30 cellular contexts compared by ENCODE assay signal in the genomic region with DNA sequence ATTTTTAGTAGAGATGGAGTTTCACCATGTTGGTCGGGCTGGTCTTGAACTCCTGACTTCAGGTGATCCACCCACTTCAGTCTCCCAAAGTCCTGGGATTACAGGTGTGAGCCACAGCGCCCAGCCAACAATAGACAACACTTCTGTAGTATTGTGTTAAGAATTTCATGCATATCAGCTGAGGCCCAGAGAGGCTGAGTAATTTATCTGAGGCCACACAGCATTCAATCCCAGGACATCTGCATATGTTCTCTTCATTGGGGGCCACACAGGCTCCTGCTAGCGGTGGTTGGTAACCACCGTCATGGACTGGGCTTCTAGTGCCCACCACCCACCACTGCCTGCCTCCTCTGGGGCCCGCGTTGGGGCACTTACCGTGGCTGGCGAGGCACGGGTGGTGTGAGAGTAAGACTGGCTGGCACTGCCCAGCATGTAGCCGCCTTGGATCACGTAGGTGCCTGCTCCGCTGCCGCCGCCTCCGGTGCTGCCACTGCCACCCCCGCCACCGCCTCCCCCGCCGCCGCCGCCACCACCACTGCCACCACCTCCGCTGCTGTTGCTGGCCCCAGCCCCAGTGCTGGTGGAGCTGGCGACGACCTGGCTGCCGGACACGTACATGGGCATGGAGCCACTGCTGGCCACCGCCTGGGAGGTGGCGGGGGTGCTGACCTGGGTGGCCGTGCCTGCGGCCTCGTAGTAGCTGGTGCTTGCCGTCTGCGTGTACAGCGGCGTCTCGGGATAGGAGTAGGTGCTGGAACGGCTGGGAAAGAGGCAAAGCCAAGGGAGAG. TPM values are rescaled to one million over a fixed set of nuclear protein-coding genes. Genes with fewer than 3 reads are reported as not detected.
A peak's percentile ranks its signal among the peaks of the same experiment; 100 is the strongest.
DNase-seq lines count a peak whose midpoint lies in the region; ATAC-seq and TF ChIP-seq lines count a peak whose summit lies in the region.
"Had no signal": no experiment of that assay in that cellular context is flagged by ENCODE, and none has a peak within 500 bp of the region (broad histone marks: within the 10 kb centered on the region; RNA-seq: fewer than 3 reads in every experiment).

No MANE protein-coding gene starts in this region.

- no peak overlapping the region for H3K14ac ChIP-seq in mesenchymal stem cell (ENCODE audit: low read length in 2 of 2)

- H3K4me2 ChIP-seq in HCT116 (ENCODE audit: low read length) (no peak overlapping the region), mesenchymal stem cell (ENCODE audit: low read length, poor library complexity, severe bottlenecking) (no peak overlapping the region)
- H3K4me2 ChIP-seq: PC-9 had no signal

- H3K9ac ChIP-seq in HCT116 (ENCODE audit: low read length) (no peak overlapping the region), mesenchymal stem cell (ENCODE audit: low read length) (no peak overlapping the region)
- H3K9ac ChIP-seq: GM23248 had no signal

- H3K9me2 ChIP-seq in HCT116 (ENCODE audit: insufficient read depth): no peaks in the 10 kb centered on the region

- H4K8ac ChIP-seq in mesenchymal stem cell (ENCODE audit: low read length): no peak overlapping the region

- BruUV-seq in HCT116 (replicated peaks; lab: Mats Ljungman, UMichigan): no TSS peak

- H3K79me2 ChIP-seq in HCT116 (ENCODE audit: insufficient read depth, low read length): no peaks in the 10 kb centered on the region

- H3K27me3 ChIP-seq in HCT116 (ENCODE audit: insufficient read depth, low read length) (no peaks in the 10 kb centered on the region), mesenchymal stem cell (ENCODE audit: control insufficient read depth in 1 of 2, insufficient read depth in 1 of 2, low read length in 2 of 2) (no peaks in the 10 kb centered on the region), WERI-Rb-1 (ENCODE audit: insufficient read depth, low read depth, severe bottlenecking) (no peaks in the 10 kb centered on the region)
- no peaks in the 10 kb centered on the region for H3K27me3 ChIP-seq in naive thymus-derived CD4-positive, alpha-beta T cell (ENCODE audit: control insufficient read depth in 2 of 2, insufficient read depth in 2 of 2, low read length in 2 of 2)
- H3K27me3 ChIP-seq: BE2C, MG63 had no signal

- DNase-seq in HCT116 (ENCODE audit: low read depth, low spot score): no peak
- no peak for DNase-seq in WTC11 (ENCODE audit: low spot score)
- DNase-seq in mesenchymal stem cell: no peak
- DNase-seq in WERI-Rb-1: no peak
- no peak for DNase-seq in NCI-H1930 (lab: John Stamatoyannopoulos, UW)
- DNase-seq in naive thymus-derived CD4-positive, alpha-beta T cell: no peak
- no peak for DNase-seq in AML-193 (lab: John Stamatoyannopoulos, UW)
- DNase-seq: BE2C; DMS153; DND-41; GM23248; KBM-7; MG63; NCI-H1105 treated with DMSO at 0.1 percent for 48 hours; NCI-H146; NCI-H2029 treated with DMSO at 0.1 percent for 48 hours; NCI-H446 treated with DMSO at 0.1 percent for 48 hours; NCI-H526; NCI-H82; NK-92 treated with Interleukin-12 subunit alpha and Interleukin-12 subunit beta, amount 100 ng/mL, for 24 hours; PC-9; SHP77; T-cell had no signal

- no peak overlapping the region for H3K4ac ChIP-seq in mesenchymal stem cell (ENCODE audit: low read depth in 1 of 2, low read length in 2 of 2)

- CTCF ChIA-PET in HCT116 (lab: Charles Lee) (no interaction called here), WTC11 (lab: Charles Lee) (interaction anchor here (0.6 to 2.6 kb wide), 2 partner anchors 10 to 164 kb away, joined by 3 to 11 read pairs; no protein-coding TSS in a partner anchor)
- CTCF ChIA-PET in naive thymus-derived CD4-positive, alpha-beta T cell (lab: Charles Lee): no interaction called here

- TF ChIP-seq RAD21 in HCT116 (IDR thresholded peaks at IDR 0.05; ENCODE audit: low read depth): no peak

- TF ChIP-seq CTCF in HCT116 (IDR thresholded peaks at IDR 0.05 in 2 of 3, conservative IDR thresholded peaks at IDR 0.05 in 1 of 3; ENCODE audit: borderline replicate concordance in 1 of 3, insufficient read depth in 1 of 3, low read depth in 2 of 3, low read length in 2 of 3): no peak
- no peak for TF ChIP-seq CTCF in WTC11 (IDR thresholded peaks at IDR 0.05)
- no peak for TF ChIP-seq CTCF in WERI-Rb-1 (IDR thresholded peaks at IDR 0.05; ENCODE audit: low read depth, low read length)

- H3K36me3 Mint-ChIP-seq in WTC11: peaks cover 10% of the 10 kb centered on the region
- peaks cover 0 to 19% (median 7%) of the 10 kb centered on the region in 5 donors for H3K36me3 Mint-ChIP-seq in naive thymus-derived CD4-positive, alpha-beta T cell

- no peak overlapping the region for H3K18ac ChIP-seq in mesenchymal stem cell (ENCODE audit: low read depth in 1 of 2, low read length in 2 of 2)

- H3K27me3 Mint-ChIP-seq in WTC11 (ENCODE audit: low read depth): no peaks in the 10 kb centered on the region
- H3K27me3 Mint-ChIP-seq in naive thymus-derived CD4-positive, alpha-beta T cell: no peaks in the 10 kb centered on the region
- H3K27me3 Mint-ChIP-seq: T-cell had no signal

- RAD21 ChIA-PET in HCT116 (lab: Charles Lee; ENCODE audit: low non-redundant PET in 1 of 2, low total read pairs in 2 of 2, uncharacterized antibody in 2 of 2, unreplicated experiment in 2 of 2): no interaction called here

- H3K4me1 ChIP-seq in HCT116 (ENCODE audit: control insufficient read depth in 1 of 2, insufficient read depth in 2 of 2, low read length in 2 of 2): peaks cover 0 to 10% of the 10 kb centered on the region in 2 experiments; a peak in 3 of 4 replicates
- peaks cover 2% of the 10 kb centered on the region for H3K4me1 ChIP-seq in mesenchymal stem cell (ENCODE audit: control insufficient read depth, insufficient read depth, low read depth, low read length)
- peaks cover 0 to 9% of the 10 kb centered on the region in 2 donors for H3K4me1 ChIP-seq in naive thymus-derived CD4-positive, alpha-beta T cell (ENCODE audit: control insufficient read depth in 2 of 2, insufficient read depth in 2 of 2, low read length in 2 of 2)
- H3K4me1 ChIP-seq: BE2C, HAP-1 had no signal

- H3K27ac ChIP-seq in HCT116 (ENCODE audit: low read depth, low read length) (0 out of 2 replicates have a peak overlapping the region, but pooled peaks have one; percentile 18), mesenchymal stem cell (ENCODE audit: low read length, poor library complexity, severe bottlenecking) (no peak overlapping the region), WERI-Rb-1 (no peak overlapping the region)
- H3K27ac ChIP-seq in naive thymus-derived CD4-positive, alpha-beta T cell (ENCODE audit: low read depth, low read length): no peak overlapping the region
- H3K27ac ChIP-seq: GM23248, PC-9 had no signal

- peaks cover 8% of the 10 kb centered on the region for H3K4me1 Mint-ChIP-seq in WTC11
- H3K4me1 Mint-ChIP-seq in naive thymus-derived CD4-positive, alpha-beta T cell: peaks cover 9 to 23% (median 10%) of the 10 kb centered on the region in 7 donors

- no peak overlapping the region for H2BK120ac ChIP-seq in mesenchymal stem cell (ENCODE audit: low read depth, low read length)

- H3K9me3 ChIP-seq in HCT116 (ENCODE audit: control insufficient read depth in 1 of 2, insufficient read depth in 1 of 2, low read depth in 1 of 2, low read length in 2 of 2) (no peaks in the 10 kb centered on the region), mesenchymal stem cell (ENCODE audit: control insufficient read depth, low read length) (no peaks in the 10 kb centered on the region), WERI-Rb-1 (ENCODE audit: severe bottlenecking) (no peaks in the 10 kb centered on the region)
- no peaks in the 10 kb centered on the region for H3K9me3 ChIP-seq in naive thymus-derived CD4-positive, alpha-beta T cell (ENCODE audit: control insufficient read depth in 2 of 3, low read length in 3 of 3)
- H3K9me3 ChIP-seq: BE2C, HAP-1, MG63 had no signal

- intact Hi-C loops in HCT116 (cut with micrococcal nuclease): no loop called here
- intact Hi-C loops in naive thymus-derived CD4-positive, alpha-beta T cell (cut with micrococcal nuclease): no loop called here

- no peak overlapping the region for H2AK5ac ChIP-seq in mesenchymal stem cell (ENCODE audit: low read length, severe bottlenecking)

- H2AFZ ChIP-seq in HCT116 (ENCODE audit: low read depth, low read length, poor library complexity, severe bottlenecking): no peak overlapping the region
- no peak overlapping the region for H2AFZ ChIP-seq in mesenchymal stem cell (ENCODE audit: low read depth, low read length)
- H2AFZ ChIP-seq: GM23248, PC-9 had no signal

- 97% methylated on average over 36 of the region's 37 CpGs for WGBS in mesenchymal stem cell

- POLR2A ChIA-PET in HCT116 (lab: Charles Lee) (no interaction called here), WTC11 (lab: Charles Lee) (interaction anchor here (0.5 to 0.6 kb wide), 2 partner anchors 109 to 216 kb away, joined by 3 read pairs; no protein-coding TSS in a partner anchor)
- POLR2A ChIA-PET in naive thymus-derived CD4-positive, alpha-beta T cell (lab: Charles Lee): interaction anchor here (0.7 to 4.1 kb wide), 8 partner anchors 11 to 63 kb away, joined by 3 to 18 read pairs (median 4); partner anchors contain the start of genes IL27RA and RFX1

- peaks cover 3% of the 10 kb centered on the region for H3K79me1 ChIP-seq in mesenchymal stem cell (replicated peaks; ENCODE audit: low read length, poor library complexity, severe bottlenecking)

- H3K4me3 ChIP-seq in HCT116 (replicated peaks in 1 of 2; ENCODE audit: low read depth in 1 of 2, low read length in 2 of 2) (no peak overlapping the region), mesenchymal stem cell (ENCODE audit: insufficient read depth in 1 of 2, low read depth in 1 of 2, low read length in 2 of 2) (no peak overlapping the region), WERI-Rb-1 (ENCODE audit: low read depth, low read length) (no peak overlapping the region)
- no peak overlapping the region for H3K4me3 ChIP-seq in naive thymus-derived CD4-positive, alpha-beta T cell (ENCODE audit: low read length)
- H3K4me3 ChIP-seq: GM23248, HAP-1, MG63, PC-9 had no signal

- no peak overlapping the region for H2BK5ac ChIP-seq in mesenchymal stem cell (ENCODE audit: low read depth, low read length, poor library complexity, severe bottlenecking)

- no peaks in the 10 kb centered on the region; a peak in 1 of 4 replicates for H3K36me3 ChIP-seq in HCT116 (ENCODE audit: control insufficient read depth in 1 of 2, insufficient read depth in 2 of 2, low read length in 2 of 2)
- peaks cover 38 to 72% of the 10 kb centered on the region in 2 experiments for H3K36me3 ChIP-seq in mesenchymal stem cell (ENCODE audit: control insufficient read depth in 1 of 2, insufficient read depth in 2 of 2, low read depth in 1 of 2, low read length in 2 of 2)
- peaks cover 61% of the 10 kb centered on the region for H3K36me3 ChIP-seq in WERI-Rb-1
- H3K36me3 ChIP-seq in naive thymus-derived CD4-positive, alpha-beta T cell (ENCODE audit: control insufficient read depth in 2 of 3, insufficient read depth in 3 of 3, low read length in 3 of 3): peaks cover 0 to 45% (median 0%) of the 10 kb centered on the region in 3 experiments

- TF ChIP-seq POLR2A in HCT116 (IDR thresholded peaks at IDR 0.05; ENCODE audit: borderline replicate concordance, extremely low read depth, insufficient read depth, insufficient read length): no peak

- ATAC-seq in HCT116 (no peak), WTC11 (no peak)
- no peak for ATAC-seq in naive thymus-derived CD4-positive, alpha-beta T cell
- ATAC-seq: T-cell had no signal

- no peaks in the 10 kb centered on the region for H3K9me3 Mint-ChIP-seq in WTC11
- no peaks in the 10 kb centered on the region for H3K9me3 Mint-ChIP-seq in naive thymus-derived CD4-positive, alpha-beta T cell
- H3K9me3 Mint-ChIP-seq: CD14-positive monocyte, T-cell had no signal

- H4K20me1 ChIP-seq in HCT116 (ENCODE audit: insufficient read depth): no peaks in the 10 kb centered on the region

- H3K27ac Mint-ChIP-seq in WTC11: peak overlapping the region; percentile 41; the same call in 1 of the 2 replicates
- peak overlapping the region in 1 of 9 donors; percentile 51 for H3K27ac Mint-ChIP-seq in naive thymus-derived CD4-positive, alpha-beta T cell
- H3K27ac Mint-ChIP-seq: T-cell had no signal

- H3K4me3 Mint-ChIP-seq in WTC11: no peak overlapping the region
- H3K4me3 Mint-ChIP-seq in naive thymus-derived CD4-positive, alpha-beta T cell: peak overlapping the region in 1 of 10 donors; percentile 29
- H3K4me3 Mint-ChIP-seq: CD14-positive monocyte, T-cell had no signal

- H2BK15ac ChIP-seq in mesenchymal stem cell (ENCODE audit: low read depth, poor library complexity, severe bottlenecking): peak overlapping the region; percentile 12

- no peak overlapping the region for H4K91ac ChIP-seq in mesenchymal stem cell (ENCODE audit: low read length)

- H2BK12ac ChIP-seq in mesenchymal stem cell (ENCODE audit: low read length in 2 of 2): no peak overlapping the region

- H3K23ac ChIP-seq in mesenchymal stem cell (ENCODE audit: low read length in 2 of 2): no peak overlapping the region

RNA-seq across cellular contexts. Expression of gene DCAF15, which starts 20.3 kb away (rescaled TPM):
- total RNA-seq in HCT116 (2021; ENCODE audit: unreplicated experiment) (46.2 TPM), WTC11 (2021) (82.9 to 89.0 TPM (median 83.3 TPM) in 3 replicates)
- 54.9 and 57.5 TPM in 2 replicates for polyA plus RNA-seq in HCT116 (2012)
- polyA plus RNA-seq in mesenchymal stem cell (2013, experiment 1 of 2): 14.8 TPM
- 14.2 TPM for polyA plus RNA-seq in mesenchymal stem cell (2013, experiment 2 of 2)
- total RNA-seq in naive thymus-derived CD4-positive, alpha-beta T cell: 10 to 100 TPM; 68.5 to 92.0 (median 87.2) TPM
- 1 to 10 TPM; 3.7 to 8.8 TPM for polyA plus RNA-seq in naive thymus-derived CD4-positive, alpha-beta T cell

RNA-seq across cellular contexts. Expression of gene RFX1, which starts 33.6 kb away (rescaled TPM):
- total RNA-seq in HCT116 (2021; ENCODE audit: unreplicated experiment): 16.3 TPM
- polyA plus RNA-seq in HCT116 (2012): 10.5 and 15.3 TPM in 2 replicates
- total RNA-seq in WTC11 (2021): 20.4 to 23.2 TPM (median 21.4 TPM) in 3 replicates
- 6.8 TPM for polyA plus RNA-seq in mesenchymal stem cell (2013, experiment 1 of 2)
- polyA plus RNA-seq in mesenchymal stem cell (2013, experiment 2 of 2): 6.4 TPM
- 10 to 100 TPM; 15.7 to 23.5 (median 20.5) TPM for total RNA-seq in naive thymus-derived CD4-positive, alpha-beta T cell
- 1 to 10 TPM; 1.0 TPM for polyA plus RNA-seq in naive thymus-derived CD4-positive, alpha-beta T cell

RNA-seq across cellular contexts. Expression of gene PODNL1, which starts 34.3 kb away (rescaled TPM):
- total RNA-seq in HCT116 (2021; ENCODE audit: unreplicated experiment) (0.71 TPM), WTC11 (2021) (1.1 to 1.4 TPM (median 1.4 TPM) in 3 replicates)
- polyA plus RNA-seq in HCT116 (2012): 0.61 and 0.98 TPM in 2 replicates
- 4.7 TPM for polyA plus RNA-seq in mesenchymal stem cell (2013, experiment 1 of 2)
- 3.7 TPM for polyA plus RNA-seq in mesenchymal stem cell (2013, experiment 2 of 2)
- total RNA-seq in naive thymus-derived CD4-positive, alpha-beta T cell: under 1 TPM in 1 of 5 experiments, not detected in 4; 0.59 TPM
- polyA plus RNA-seq in naive thymus-derived CD4-positive, alpha-beta T cell: under 1 TPM in 1 of 2 donors, not detected in 1; 0.33 TPM
- total RNA-seq: A673, SK-MEL-5 had no signal

RNA-seq across cellular contexts. Expression of gene RLN3, which starts 55.4 kb away (rescaled TPM):
- not detected for total RNA-seq in HCT116 (2021; ENCODE audit: unreplicated experiment)
- polyA plus RNA-seq in HCT116 (2012): not detected in 2 replicates
- not detected in 3 replicates for total RNA-seq in WTC11 (2021)
- polyA plus RNA-seq in mesenchymal stem cell (2013, experiment 1 of 2): not detected
- polyA plus RNA-seq in mesenchymal stem cell (2013, experiment 2 of 2): not detected
- not detected for total RNA-seq in naive thymus-derived CD4-positive, alpha-beta T cell
- not detected for polyA plus RNA-seq in naive thymus-derived CD4-positive, alpha-beta T cell
- total RNA-seq: A673, GM23248, HT-29, LHCN-M2, PC-9, RPMI7951, SK-MEL-5, T-cell had no signal
- polyA plus RNA-seq: CD14-positive monocyte, GM23248 had no signal

RNA-seq across cellular contexts. Expression of gene IL27RA, which starts 59.0 kb away (rescaled TPM):
- total RNA-seq in HCT116 (2021; ENCODE audit: unreplicated experiment): 18.3 TPM
- 13.6 and 17.7 TPM in 2 replicates for polyA plus RNA-seq in HCT116 (2012)
- 11.8 to 12.2 TPM (median 12.0 TPM) in 3 replicates for total RNA-seq in WTC11 (2021)
- 7.5 TPM for polyA plus RNA-seq in mesenchymal stem cell (2013, experiment 1 of 2)
- polyA plus RNA-seq in mesenchymal stem cell (2013, experiment 2 of 2): 7.9 TPM
- 100 to 1,000 TPM in 1 of 5 experiments, 10 to 100 TPM in 4; 32.1 to 118 (median 83.2) TPM for total RNA-seq in naive thymus-derived CD4-positive, alpha-beta T cell
- 100 to 1,000 TPM in 1 of 2 donors, 10 to 100 TPM in 1; 76.4 to 120 TPM for polyA plus RNA-seq in naive thymus-derived CD4-positive, alpha-beta T cell
